ENCODE assay signal across 22 cellular contexts in the genomic region with DNA sequence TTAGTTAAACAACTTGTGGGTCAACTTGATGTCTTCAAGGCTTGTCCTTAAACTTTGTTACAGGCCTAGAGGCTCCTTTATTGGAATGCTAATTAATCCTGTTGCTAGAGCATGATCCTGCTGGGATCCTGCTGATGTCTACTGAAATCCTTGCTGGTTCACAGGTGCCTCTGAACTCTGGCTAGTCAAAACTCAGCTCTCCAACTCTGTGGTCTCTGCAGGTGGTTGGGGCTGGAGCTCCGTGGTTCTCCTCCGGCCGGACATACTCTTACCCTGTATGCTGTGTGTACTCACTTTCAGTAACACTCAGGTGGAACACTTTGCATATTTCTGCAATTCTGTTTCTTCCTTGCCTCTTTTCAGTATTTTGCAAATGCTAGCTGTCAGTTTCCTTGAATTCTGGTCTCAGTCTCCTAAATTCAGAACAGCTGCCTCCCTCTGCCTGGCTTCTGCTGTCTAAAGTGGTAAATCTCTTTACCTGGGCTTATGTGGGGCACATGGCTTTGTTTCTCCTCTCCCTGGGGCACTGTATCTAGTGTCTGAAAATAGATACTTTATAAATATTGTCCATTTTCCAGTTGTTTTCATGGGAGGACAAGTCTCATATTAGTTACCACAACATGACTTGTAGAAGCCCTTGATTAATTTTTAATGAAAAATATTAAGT.
DNase-seq lines count a peak whose midpoint lies in the region; ATAC-seq, FAIRE-seq and TF ChIP-seq lines count a peak whose summit lies in the region.
"Had no signal": no experiment of that assay in that cellular context is flagged by ENCODE, and none has a peak within 500 bp of the region (broad histone marks: within the 10 kb centered on the region; RNA-seq: fewer than 3 reads in every experiment).

No MANE protein-coding gene starts in this region.

- H3T11ph ChIP-seq in H9 (ENCODE audit: low read length): no peak overlapping the region

- H3K27me3 Mint-ChIP-seq in H9 (ENCODE audit: low read depth): peaks cover 8% of the 10 kb centered on the region
- H3K27me3 Mint-ChIP-seq: activated CD4-positive, alpha-beta T cell treated with anti-CD3 and anti-CD28 coated beads for 36 hours; activated naive CD8-positive, alpha-beta T cell treated with anti-CD3 and anti-CD28 coated beads for 36 hours; brain; stimulated activated memory B cell treated with anti-CD40 and anti-IgM and Interleukin-4, amounts not matched to agents 10 μg/mL and 1 μg/mL and 100 μg/mL, for 72 hours had no signal

- H2BK12ac ChIP-seq in H9 (ENCODE audit: insufficient read length, low read depth, low read length): no peak overlapping the region

- H3K4me2 ChIP-seq in H9 (ENCODE audit: insufficient read depth, insufficient read length, low read length): peak overlapping the region; percentile 28

- no peak overlapping the region for H3K4me3 ChIP-seq in HUES64 (ENCODE audit: low read length)
- H3K4me3 ChIP-seq: coronary artery, thoracic aorta had no signal

- no peak for TF ChIP-seq CTCF in H9 (conservative IDR thresholded peaks at IDR 0.05)

- no peaks in the 10 kb centered on the region for H3K79me1 ChIP-seq in H9 (ENCODE audit: insufficient read depth, low read depth, low read length, poor library complexity, severe bottlenecking)

- peak overlapping the region in 2 of 3 experiments; percentile 51 to 77; a peak in 5 of 7 replicates for H3K27ac Mint-ChIP-seq in H9
- H3K27ac Mint-ChIP-seq: activated CD4-positive, alpha-beta T cell treated with anti-CD3 and anti-CD28 coated beads for 36 hours; activated naive CD8-positive, alpha-beta T cell treated with anti-CD3 and anti-CD28 coated beads for 36 hours; activated T-helper 1 cell treated with anti-CD3 and anti-CD28 coated beads, Interleukin-12 subunit alpha, Interleukin-12 subunit beta, Interleukin-2, Interleukin-4 antibody, amounts not matched to agents 30 ng/mL and 10 ng/mL and 1 ng/mL, durations not matched to agents 14 hours and 24 hours and 36 hours; brain; stimulated activated memory B cell treated with anti-CD40 and anti-IgM and Interleukin-4, amounts not matched to agents 10 μg/mL and 1 μg/mL and 100 μg/mL, for 72 hours had no signal

- no peaks in the 10 kb centered on the region for H3K23me2 ChIP-seq in H9 (ENCODE audit: insufficient read length, low read depth, low read length, poor library complexity, severe bottlenecking)

- H3K14ac ChIP-seq in H9 (ENCODE audit: insufficient read depth, low read length): no peak overlapping the region

- H4K20me1 ChIP-seq in H9 (ENCODE audit: control insufficient read depth, insufficient read depth, insufficient read length): no peaks in the 10 kb centered on the region

- H3K36me3 ChIP-seq in HUES64 (ENCODE audit: insufficient read depth, low read length): no peaks in the 10 kb centered on the region
- H3K36me3 ChIP-seq: thoracic aorta had no signal

- no peaks in the 10 kb centered on the region; a peak in 1 of 7 replicates for H3K36me3 Mint-ChIP-seq in H9 (ENCODE audit: insufficient read depth in 1 of 3, low read depth in 3 of 3)

- no peaks in the 10 kb centered on the region for H3K9me3 ChIP-seq in H9 (ENCODE audit: control insufficient read depth, low read depth, low read length)
- H3K9me3 ChIP-seq in HUES64 (ENCODE audit: insufficient read depth, low read depth, low read length): no peaks in the 10 kb centered on the region
- H3K9me3 ChIP-seq: thoracic aorta had no signal

- no peaks in the 10 kb centered on the region for H3K27me3 ChIP-seq in H9 (ENCODE audit: insufficient read depth, low read length)
- H3K27me3 ChIP-seq in HUES64 (ENCODE audit: insufficient read depth, low read length): no peaks in the 10 kb centered on the region

- H3K9ac ChIP-seq in H9 (ENCODE audit: extremely low read depth, insufficient read length, low read length): no peak overlapping the region
- no peak overlapping the region for H3K9ac ChIP-seq in HUES64 (ENCODE audit: low read depth, low read length)

- H3K56ac ChIP-seq in H9 (ENCODE audit: insufficient read length, low read depth, low read length): no peak overlapping the region

- H3K4me1 ChIP-seq in H9 (ENCODE audit: insufficient read depth, low read length) (peaks cover 2% of the 10 kb centered on the region; the same call in 1 of the 2 replicates), HUES64 (ENCODE audit: insufficient read depth, low read length) (peaks cover 38% of the 10 kb centered on the region)

- WGBS in H9 (ENCODE audit: extremely low coverage, insufficient read length, low lambda C conversion rate): no CpG with 5 or more reads among the region's 3 CpGs
- WGBS in HUES64: 8% methylated on average over 3 of the region's 3 CpGs

- no peak for DNase-seq in GM12891 (ENCODE audit: insufficient read length, low spot score)
- DNase-seq in H9: peak; percentile 78
- DNase-seq in iPS DF 19.7 (ENCODE audit: low read depth, low spot score): peak; percentile 78
- no peak for DNase-seq in NCI-H187 treated with DMSO at 0.1 percent for 48 hours (lab: John Stamatoyannopoulos, UW)
- no peak for DNase-seq in stimulated activated CD4-positive, alpha-beta T cell treated with anti-CD3 and anti-CD28 coated beads, Interleukin-1b, Interleukin-23, amount 100 ng/mL, for 48 hours
- DNase-seq: activated CD4-positive, alpha-beta T cell treated with anti-CD3 and anti-CD28 coated beads for 36 hours; activated naive CD8-positive, alpha-beta T cell treated with anti-CD3 and anti-CD28 coated beads for 36 hours; NCI-H1092; NCI-H510A; SW 1271 had no signal

- H3K79me2 ChIP-seq in H9 (ENCODE audit: insufficient read depth, low read length): no peaks in the 10 kb centered on the region

- H3K27ac ChIP-seq in H9 (ENCODE audit: insufficient read length, low read depth, low read length) (no peak overlapping the region), HUES64 (ENCODE audit: low read depth, low read length) (peak overlapping the region; percentile 31; the same call in 1 of the 2 replicates)
- H3K27ac ChIP-seq: C4-2B, coronary artery, thoracic aorta had no signal

- H3K9me3 Mint-ChIP-seq in H9: no peaks in the 10 kb centered on the region
- H3K9me3 Mint-ChIP-seq: activated naive CD8-positive, alpha-beta T cell treated with anti-CD3 and anti-CD28 coated beads for 36 hours; activated T-helper 1 cell treated with anti-CD3 and anti-CD28 coated beads, Interleukin-12 subunit alpha, Interleukin-12 subunit beta, Interleukin-2, Interleukin-4 antibody, amounts not matched to agents 30 ng/mL and 10 ng/mL and 1 ng/mL, durations not matched to agents 14 hours and 24 hours and 36 hours; brain; stimulated activated memory B cell treated with anti-CD40 and anti-IgM and Interleukin-4, amounts not matched to agents 10 μg/mL and 1 μg/mL and 100 μg/mL, for 72 hours had no signal

- H4K8ac ChIP-seq in H9 (replicated peaks; ENCODE audit: insufficient read length, low read depth, low read length): no peak overlapping the region

- FAIRE-seq in GM12891 (lab: Jason Lieb, UNC): peak; percentile 78
- FAIRE-seq: endometrium had no signal

- no peak overlapping the region for H2AK5ac ChIP-seq in H9 (ENCODE audit: insufficient read length, low read length)

- no peak overlapping the region for H2AFZ ChIP-seq in H9 (ENCODE audit: low read length)

- H2BK15ac ChIP-seq in H9 (ENCODE audit: low read depth, low read length): no peak overlapping the region

- H4K91ac ChIP-seq in H9 (ENCODE audit: insufficient read length, low read depth, low read length): no peak overlapping the region

- H3K4me3 Mint-ChIP-seq in H9: peak overlapping the region in 1 of 2 experiments; percentile 39; a peak in 2 of 5 replicates
- H3K4me3 Mint-ChIP-seq: activated CD4-positive, alpha-beta T cell treated with anti-CD3 and anti-CD28 coated beads for 36 hours; activated naive CD8-positive, alpha-beta T cell treated with anti-CD3 and anti-CD28 coated beads for 36 hours; activated T-helper 1 cell treated with anti-CD3 and anti-CD28 coated beads, Interleukin-12 subunit alpha, Interleukin-12 subunit beta, Interleukin-2, Interleukin-4 antibody, amounts not matched to agents 30 ng/mL and 10 ng/mL and 1 ng/mL, durations not matched to agents 14 hours and 24 hours and 36 hours; brain; neural crest cell; stimulated activated memory B cell treated with anti-CD40 and anti-IgM and Interleukin-4, amounts not matched to agents 10 μg/mL and 1 μg/mL and 100 μg/mL, for 72 hours had no signal

- H4K5ac ChIP-seq in H9 (ENCODE audit: insufficient read length, low read depth, low read length): no peak overlapping the region

- ATAC-seq in GM19351 (IDR thresholded peaks at IDR 0.05; ENCODE audit: unreplicated experiment) (no peak), GM21447 (IDR thresholded peaks at IDR 0.05; ENCODE audit: unreplicated experiment) (no peak)
- ATAC-seq: activated CD4-positive, alpha-beta T cell treated with anti-CD3 and anti-CD28 coated beads for 36 hours; HCT116; stimulated activated memory B cell treated with anti-CD40 and anti-IgM and Interleukin-4, amounts not matched to agents 10 μg/mL and 1 μg/mL and 100 μg/mL, for 72 hours had no signal

- no peak overlapping the region for H3K4ac ChIP-seq in H9 (ENCODE audit: low read depth, low read length)

- no peak overlapping the region for H3K23ac ChIP-seq in H9 (ENCODE audit: insufficient read length, low read depth, low read length)

- H3K18ac ChIP-seq in H9 (ENCODE audit: insufficient read length, low read depth, low read length): no peak overlapping the region

- TF ChIP-seq POLR2A in GM12891 (IDR thresholded peaks at IDR 0.05; ENCODE audit: low read depth, low read length): no peak

- H2BK120ac ChIP-seq in H9 (ENCODE audit: low read depth, low read length, poor library complexity, severe bottlenecking): no peak overlapping the region

- peaks cover 26 to 41% of the 10 kb centered on the region in 2 experiments for H3K4me1 Mint-ChIP-seq in H9

- no peak overlapping the region for H2BK20ac ChIP-seq in H9 (ENCODE audit: low read depth, low read length, poor library complexity, severe bottlenecking)

- no peak overlapping the region for H2BK5ac ChIP-seq in H9 (ENCODE audit: insufficient read length, low read length)

TF ChIP-seq in GM12891, 5 proteins besides CTCF, POLR2A, EP300 and RAD21:
- no peak for TF ChIP-seq POU2F2 (IDR thresholded peaks at IDR 0.05; ENCODE audit: low read depth, low read length)
- no peak for TF ChIP-seq SPI1 (IDR thresholded peaks at IDR 0.05; ENCODE audit: low read depth, low read length)
- no peak for TF ChIP-seq PAX5 (IDR thresholded peaks at IDR 0.05; ENCODE audit: insufficient read depth, low read length, severe bottlenecking)
- no peak for TF ChIP-seq POLR2AphosphoS5 (IDR thresholded peaks at IDR 0.05; ENCODE audit: low read depth, low read length)
- no peak for TF ChIP-seq TAF1 (IDR thresholded peaks at IDR 0.05; ENCODE audit: low read depth, low read length)

Comparison
In these comparisons a context has a peak if more than half of its experiments do, and no peak if none do; other contexts are left out.
1. DNase-seq: peak in H9 (single experiment) and iPS DF 19.7 (single experiment); none in GM12891 (single experiment), NCI-H187 treated with DMSO at 0.1 percent for 48 hours (single experiment) and stimulated activated CD4-positive, alpha-beta T cell treated with anti-CD3 and anti-CD28 coated beads, Interleukin-1b, Interleukin-23, amount 100 ng/mL, for 48 hours (single experiment).